14 cellular contexts compared by ENCODE assay signal in genomic region chrX:68841251-68842049, GRCh38. TPM values are rescaled to one million over a fixed set of nuclear protein-coding genes. Genes with fewer than 3 reads are reported as not detected.
A peak's percentile ranks its signal among the peaks of the same experiment; 100 is the strongest.
DNase-seq lines count a peak whose midpoint lies in the region; ATAC-seq and TF ChIP-seq lines count a peak whose summit lies in the region.
"Had no signal": no experiment of that assay in that cellular context is flagged by ENCODE, and none has a peak within 500 bp of the region (broad histone marks: within the 10 kb centered on the region; RNA-seq: fewer than 3 reads in every experiment).

No MANE protein-coding gene starts in this region.

- H3K4me2 ChIP-seq in mammary epithelial cell (ENCODE audit: insufficient read depth, low read depth, low read length): no peak overlapping the region
- no peak overlapping the region for H3K4me2 ChIP-seq in H9 (ENCODE audit: insufficient read depth, insufficient read length, low read length)

- no peak overlapping the region for H3K4me3 ChIP-seq in mammary epithelial cell (replicated peaks in 1 of 3; ENCODE audit: insufficient read depth in 1 of 3, low read depth in 2 of 3, low read length in 3 of 3)
- H3K4me3 ChIP-seq: spleen had no signal

- H3K4ac ChIP-seq in H9 (ENCODE audit: low read depth, low read length): no peak overlapping the region

- no peak overlapping the region for H2BK5ac ChIP-seq in H9 (ENCODE audit: insufficient read length, low read length)

- H3K23me2 ChIP-seq in H9 (ENCODE audit: insufficient read length, low read depth, low read length, poor library complexity, severe bottlenecking): no peaks in the 10 kb centered on the region

- H3K9ac ChIP-seq in mammary epithelial cell (ENCODE audit: insufficient read depth, low read length) (no peak overlapping the region), H9 (ENCODE audit: extremely low read depth, insufficient read length, low read length) (no peak overlapping the region)

- dilution Hi-C loops in mammary epithelial cell (cut with HindIII; ENCODE audit: low sequenced_read_pairs): no loop called here

- DNase-seq in DMS 273 (lab: John Stamatoyannopoulos, UW; ENCODE audit: unreplicated experiment) (peak; percentile 62), DMS 273 treated with DMSO at 0.1 percent for 48 hours (lab: John Stamatoyannopoulos, UW) (no peak), NCI-H2029 treated with DMSO at 0.1 percent for 48 hours (lab: John Stamatoyannopoulos, UW) (peak; percentile 13), mammary epithelial cell (no peak), H9 (no peak), natural killer cell (no peak)
- DNase-seq: activated naive CD4-positive, alpha-beta T cell treated with anti-CD3 and anti-CD28 coated beads for 36 hours; KG1; NCI-H345; spleen; trophoblast cell had no signal

- peaks cover 46% of the 10 kb centered on the region for H3K36me3 Mint-ChIP-seq in nephron (ENCODE audit: low read depth)
- H3K36me3 Mint-ChIP-seq in H9 (ENCODE audit: insufficient read depth in 1 of 3, low read depth in 3 of 3): peaks cover 17 to 21% (median 19%) of the 10 kb centered on the region in 3 experiments
- H3K36me3 Mint-ChIP-seq in natural killer cell: no peaks in the 10 kb centered on the region

- no peaks in the 10 kb centered on the region for H3K9me3 Mint-ChIP-seq in nephron
- H3K9me3 Mint-ChIP-seq in H9: peaks cover 54 to 74% of the 10 kb centered on the region in 2 experiments
- no peaks in the 10 kb centered on the region for H3K9me3 Mint-ChIP-seq in natural killer cell
- H3K9me3 Mint-ChIP-seq: activated naive CD4-positive, alpha-beta T cell treated with anti-CD3 and anti-CD28 coated beads for 36 hours had no signal

- H3K4me1 ChIP-seq in mammary epithelial cell (ENCODE audit: insufficient read depth, low read length): peaks cover 72% of the 10 kb centered on the region
- H3K4me1 ChIP-seq in H9 (ENCODE audit: insufficient read depth, low read length): peaks cover 4% of the 10 kb centered on the region; the same call in 1 of the 2 replicates

- peak overlapping the region; percentile 54 to 87 (median 59) for H3K27ac Mint-ChIP-seq in nephron
- no peak overlapping the region for H3K27ac Mint-ChIP-seq in H9
- H3K27ac Mint-ChIP-seq in natural killer cell: no peak overlapping the region
- H3K27ac Mint-ChIP-seq: activated naive CD4-positive, alpha-beta T cell treated with anti-CD3 and anti-CD28 coated beads for 36 hours had no signal

- H3K27me3 Mint-ChIP-seq in nephron (ENCODE audit: low read depth) (no peaks in the 10 kb centered on the region), H9 (ENCODE audit: low read depth) (peaks cover 31% of the 10 kb centered on the region), natural killer cell (ENCODE audit: low read depth in 2 of 2) (no peaks in the 10 kb centered on the region)

- H3K79me2 ChIP-seq in mammary epithelial cell (ENCODE audit: insufficient read depth, low read length) (peaks cover 63% of the 10 kb centered on the region), H9 (ENCODE audit: insufficient read depth, low read length) (no peaks in the 10 kb centered on the region)

- no peak overlapping the region for H3K4me3 Mint-ChIP-seq in nephron
- H3K4me3 Mint-ChIP-seq in H9: no peak overlapping the region
- H3K4me3 Mint-ChIP-seq in natural killer cell: no peak overlapping the region
- H3K4me3 Mint-ChIP-seq: activated naive CD4-positive, alpha-beta T cell treated with anti-CD3 and anti-CD28 coated beads for 36 hours had no signal

- intact Hi-C loops in mammary epithelial cell (cut with micrococcal nuclease) (loop anchor here (2.0 kb wide), 1 partner anchor 13 kb away; the partner anchor contains the start of gene EFNB1), natural killer cell (cut with micrococcal nuclease) (no loop called here)

- no peak overlapping the region for H4K8ac ChIP-seq in H9 (replicated peaks; ENCODE audit: insufficient read length, low read depth, low read length)

- no peak overlapping the region for H4K91ac ChIP-seq in H9 (ENCODE audit: insufficient read length, low read depth, low read length)

- H3K27me3 ChIP-seq in mammary epithelial cell (ENCODE audit: insufficient read depth, low read length) (no peaks in the 10 kb centered on the region), H9 (ENCODE audit: insufficient read depth, low read length) (peaks cover 5% of the 10 kb centered on the region)
- H3K27me3 ChIP-seq: spleen had no signal

- no peak overlapping the region for H3K14ac ChIP-seq in H9 (ENCODE audit: insufficient read depth, low read length)

- H4K5ac ChIP-seq in H9 (ENCODE audit: insufficient read length, low read depth, low read length): no peak overlapping the region

- H2BK20ac ChIP-seq in H9 (ENCODE audit: low read depth, low read length, poor library complexity, severe bottlenecking): no peak overlapping the region

- BruUV-seq in mammary epithelial cell (replicated peaks; lab: Mats Ljungman, UMichigan): TSS peak; percentile 52

- H3K56ac ChIP-seq in H9 (ENCODE audit: insufficient read length, low read depth, low read length): no peak overlapping the region

- peaks cover 33% of the 10 kb centered on the region for H3K4me1 Mint-ChIP-seq in nephron
- H3K4me1 Mint-ChIP-seq in H9: peaks cover 11 to 25% of the 10 kb centered on the region in 2 experiments
- peaks cover 0 to 6% of the 10 kb centered on the region in 2 donors for H3K4me1 Mint-ChIP-seq in natural killer cell

- no peak overlapping the region for H2BK15ac ChIP-seq in H9 (ENCODE audit: low read depth, low read length)

- no peak overlapping the region for H2AFZ ChIP-seq in mammary epithelial cell (ENCODE audit: low read depth, low read length)
- no peak overlapping the region for H2AFZ ChIP-seq in H9 (ENCODE audit: low read length)

- H4K20me1 ChIP-seq in mammary epithelial cell (ENCODE audit: insufficient read depth, low read length) (no peaks in the 10 kb centered on the region), H9 (ENCODE audit: control insufficient read depth, insufficient read depth, insufficient read length) (no peaks in the 10 kb centered on the region)

- H2BK120ac ChIP-seq in H9 (ENCODE audit: low read depth, low read length, poor library complexity, severe bottlenecking): no peak overlapping the region

- no peak overlapping the region for H3K18ac ChIP-seq in H9 (ENCODE audit: insufficient read length, low read depth, low read length)

- WGBS in mammary epithelial cell (ENCODE audit: low coverage, missing lambda C conversion rate): 21% methylated on average over 7 of the region's 8 CpGs
- no CpG with 5 or more reads among the region's 8 CpGs for WGBS in H9 (ENCODE audit: extremely low coverage, insufficient read length, low lambda C conversion rate)

- TF ChIP-seq CTCF in mammary epithelial cell (conservative IDR thresholded peaks at IDR 0.05 in 1 of 2, IDR thresholded peaks at IDR 0.05 in 1 of 2; ENCODE audit: extremely low read depth in 1 of 2, insufficient read depth in 1 of 2, low read depth in 1 of 2, low read length in 2 of 2) (no peak), nephron (IDR thresholded peaks at IDR 0.05; ENCODE audit: unreplicated experiment in 3 of 3) (no peak), H9 (conservative IDR thresholded peaks at IDR 0.05) (no peak), natural killer cell (IDR thresholded peaks at IDR 0.05) (no peak)

- H2AK5ac ChIP-seq in H9 (ENCODE audit: insufficient read length, low read length): no peak overlapping the region

- H2BK12ac ChIP-seq in H9 (ENCODE audit: insufficient read length, low read depth, low read length): no peak overlapping the region

- ATAC-seq in natural killer cell (no peak), GM19328 (IDR thresholded peaks at IDR 0.05; ENCODE audit: unreplicated experiment) (no peak)

- no peak overlapping the region for H3K23ac ChIP-seq in H9 (ENCODE audit: insufficient read length, low read depth, low read length)

- peaks cover 5% of the 10 kb centered on the region for H3K36me3 ChIP-seq in mammary epithelial cell (ENCODE audit: insufficient read depth, low read length)

- H3K9me3 ChIP-seq in mammary epithelial cell (replicated peaks; ENCODE audit: insufficient read depth, low read length): no peaks in the 10 kb centered on the region
- H3K9me3 ChIP-seq in H9 (ENCODE audit: control insufficient read depth, low read depth, low read length): no peaks in the 10 kb centered on the region
- H3K9me3 ChIP-seq: spleen had no signal

- H3K79me1 ChIP-seq in H9 (ENCODE audit: insufficient read depth, low read depth, low read length, poor library complexity, severe bottlenecking): no peaks in the 10 kb centered on the region

- in situ Hi-C loops in mammary epithelial cell (cut with MboI; ENCODE audit: low sequenced_read_pairs in 2 of 2): loop anchor here in 1 of 2 donors (25.0 kb wide), 1 partner anchor 296 kb away; no protein-coding TSS in a partner anchor

- no peak overlapping the region for H3T11ph ChIP-seq in H9 (ENCODE audit: low read length)

- CTCF ChIA-PET in mammary epithelial cell (lab: Charles Lee; ENCODE audit: low non-redundant PET): no interaction called here

- H3K27ac ChIP-seq in mammary epithelial cell (ENCODE audit: insufficient read depth, low read depth, low read length) (peak overlapping the region; percentile 50), H9 (ENCODE audit: insufficient read length, low read depth, low read length) (no peak overlapping the region)
- H3K27ac ChIP-seq: 22Rv1 had no signal

RNA-seq across cellular contexts. Expression of gene EFNB1, which starts 12.6 kb away (rescaled TPM):
- total RNA-seq in mammary epithelial cell (100 to 1,000 TPM; 143 to 167 TPM), H9 (2021) (2.7 and 3.1 TPM in 2 replicates), natural killer cell (1 to 10 TPM; 3.2 to 4.7 (median 3.3) TPM)
- polyA plus RNA-seq in mammary epithelial cell: 121 TPM
- 68.9 TPM for polyA minus RNA-seq in mammary epithelial cell

Comparison
In these comparisons a context has a peak if more than half of its experiments do, and no peak if none do; other contexts are left out.
1. DNase-seq: peak in DMS 273 (single experiment) and NCI-H2029 treated with DMSO at 0.1 percent for 48 hours (single experiment); none in DMS 273 treated with DMSO at 0.1 percent for 48 hours (single experiment), mammary epithelial cell (single experiment), H9 (single experiment) and natural killer cell (single experiment).
2. H3K27ac Mint-ChIP-seq: peak in nephron (3 of 3); none in H9 (0 of 3) and natural killer cell (0 of 2).
3. RNA of gene EFNB1, which starts 12.6 kb away (total RNA-seq): 143 to 167 TPM in mammary epithelial cell; 3.2 to 4.7 TPM in natural killer cell and 2.7 to 3.1 TPM in H9; every median in the first group is over 10 times any median in the second.